Comparison of ENCODE assay signal across 9 cellular contexts in the genomic region with DNA sequence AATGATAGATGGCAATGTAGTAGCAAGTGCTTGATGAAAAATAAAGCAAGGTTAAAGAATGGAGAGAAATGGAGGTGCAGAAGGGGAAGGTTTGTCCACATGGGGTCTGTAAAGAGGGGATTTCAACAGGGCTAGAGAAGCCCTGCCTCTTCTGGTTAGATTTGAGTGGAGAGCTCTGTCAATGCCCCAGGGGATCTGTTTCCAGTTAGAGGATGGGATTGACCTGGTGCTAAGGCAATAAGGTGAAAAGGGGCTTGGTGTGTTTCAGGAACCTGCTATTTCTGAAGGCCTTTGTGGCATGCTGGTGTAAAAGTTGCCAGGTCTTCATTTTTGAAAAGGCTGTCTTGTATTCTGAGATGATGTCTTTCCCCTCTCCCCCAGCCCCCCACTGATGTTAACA.
"Had no signal": no experiment of that assay in that cellular context is flagged by ENCODE, and none has a peak within 500 bp of the region (broad histone marks: within the 10 kb centered on the region; RNA-seq: fewer than 3 reads in every experiment).

No MANE protein-coding gene starts in this region.

- DNase-seq: activated CD4-positive, alpha-beta T cell treated with anti-CD3 and anti-CD28 coated beads, Interleukin-2, amount 10 ng/mL, durations not matched to agents 7 days and 5 days; activated CD4-positive, CD25-positive, alpha-beta regulatory T cell; activated CD8-positive, alpha-beta memory T cell treated with anti-CD3 and anti-CD28 coated beads for 24 hours; activated naive CD4-positive, alpha-beta T cell treated with Interleukin-2 at 50 U/mL for 16 hours; gastrocnemius medialis; left colon; small intestine; T-helper 2 cell had no signal

- H3K9me3 ChIP-seq: gastrocnemius medialis, vagina had no signal

- H3K27me3 ChIP-seq: gastrocnemius medialis, vagina had no signal

- H3K4me3 ChIP-seq: gastrocnemius medialis, vagina had no signal

- H3K36me3 ChIP-seq: gastrocnemius medialis, vagina had no signal

- H3K4me1 ChIP-seq: vagina had no signal

- H3K27ac Mint-ChIP-seq: activated CD4-positive, alpha-beta T cell treated with anti-CD3 and anti-CD28 coated beads, Interleukin-2, amount 10 ng/mL, durations not matched to agents 7 days and 5 days had no signal

- H3K4me1 Mint-ChIP-seq: activated CD4-positive, alpha-beta T cell treated with anti-CD3 and anti-CD28 coated beads, Interleukin-2, amount 10 ng/mL, durations not matched to agents 7 days and 5 days had no signal

- ATAC-seq: gastrocnemius medialis, left colon had no signal

- H3K4me3 Mint-ChIP-seq: activated CD4-positive, alpha-beta T cell treated with anti-CD3 and anti-CD28 coated beads, Interleukin-2, amount 10 ng/mL, durations not matched to agents 7 days and 5 days had no signal

- H3K9me3 Mint-ChIP-seq: activated CD4-positive, alpha-beta T cell treated with anti-CD3 and anti-CD28 coated beads, Interleukin-2, amount 10 ng/mL, durations not matched to agents 7 days and 5 days had no signal

- H3K27ac ChIP-seq: gastrocnemius medialis, vagina had no signal

- H3K27me3 Mint-ChIP-seq: activated CD4-positive, alpha-beta T cell treated with anti-CD3 and anti-CD28 coated beads, Interleukin-2, amount 10 ng/mL, durations not matched to agents 7 days and 5 days had no signal
